8 cellular contexts compared by ENCODE assay signal in genomic region chr12:49288412-49288853, GRCh38. TPM values are rescaled to one million over a fixed set of nuclear protein-coding genes. Genes with fewer than 3 reads are reported as not detected.
DNase-seq lines count a peak whose midpoint lies in the region; ATAC-seq and TF ChIP-seq lines count a peak whose summit lies in the region.

No MANE protein-coding gene starts in this region.

- TF ChIP-seq CTCF in CD14-positive monocyte (IDR thresholded peaks at IDR 0.05), result peak; percentile 92
- peak; percentile 93 for TF ChIP-seq CTCF in glutamatergic neuron (IDR thresholded peaks at IDR 0.05; ENCODE audit: partially characterized antibody, unreplicated experiment)

- no peak overlapping the region for H3K27ac Mint-ChIP-seq in CD14-positive monocyte
- H3K27ac Mint-ChIP-seq in activated naive CD4-positive, alpha-beta T cell treated with anti-CD3 and anti-CD28 coated beads, Interleukin-2, amount 50 U/mL, for 24 hours, result peak overlapping the region; percentile 71
- no peak overlapping the region for H3K27ac Mint-ChIP-seq in glutamatergic neuron (ENCODE audit: unreplicated experiment)

- intact Hi-C loops in CD14-positive monocyte (cut with micrococcal nuclease), result loop anchor here (1.0 to 2.0 kb wide), 2 partner anchors 49 to 54 kb away; partner anchors contain the start of gene C1QL4 (in 1 of the 2)
- intact Hi-C loops in sciatic nerve (cut with DNase I), result no loop called here

- DNase-seq in CD14-positive monocyte (ENCODE audit: low spot score), result no peak
- peak; percentile 88 for DNase-seq in GOT3 (lab: John Stamatoyannopoulos, UW)
- DNase-seq in SK-N-DZ (ENCODE audit: low spot score), result peak; percentile 61
- DNase-seq in glutamatergic neuron, result peak; percentile 71
- DNase-seq in sciatic nerve (ENCODE audit: low spot score), result peak; percentile 77

- H3K4me3 Mint-ChIP-seq in CD14-positive monocyte, result peak overlapping the region in 1 of 2 donors; percentile 62
- no peak overlapping the region for H3K4me3 Mint-ChIP-seq in activated naive CD4-positive, alpha-beta T cell treated with anti-CD3 and anti-CD28 coated beads, Interleukin-2, amount 50 U/mL, for 24 hours
- peak overlapping the region; percentile 45 for H3K4me3 Mint-ChIP-seq in glutamatergic neuron (ENCODE audit: unreplicated experiment)

- H3K27me3 Mint-ChIP-seq in CD14-positive monocyte (ENCODE audit: low read depth in 3 of 3) (peaks cover 20 to 75% (median 43%) of the 10 kb centered on the region in 3 donors), glutamatergic neuron (ENCODE audit: unreplicated experiment) (peaks cover 10% of the 10 kb centered on the region)
- peaks cover 24% of the 10 kb centered on the region for H3K27me3 Mint-ChIP-seq in activated naive CD4-positive, alpha-beta T cell treated with anti-CD3 and anti-CD28 coated beads, Interleukin-2, amount 50 U/mL, for 24 hours

- ATAC-seq in sciatic nerve, result peak; percentile 70
- ATAC-seq in HG03025 (IDR thresholded peaks at IDR 0.05; ENCODE audit: low FRiP score, unreplicated experiment), result no peak
- ATAC-seq in HG02763 (IDR thresholded peaks at IDR 0.05; ENCODE audit: unreplicated experiment), result no peak

- H3K4me1 Mint-ChIP-seq in CD14-positive monocyte, result no peaks in the 10 kb centered on the region
- no peaks in the 10 kb centered on the region for H3K4me1 Mint-ChIP-seq in activated naive CD4-positive, alpha-beta T cell treated with anti-CD3 and anti-CD28 coated beads, Interleukin-2, amount 50 U/mL, for 24 hours
- H3K4me1 Mint-ChIP-seq in glutamatergic neuron (ENCODE audit: low read depth, unreplicated experiment), result peaks cover 8% of the 10 kb centered on the region

- peaks cover 0 to 7% (median 0%) of the 10 kb centered on the region in 7 donors for H3K9me3 Mint-ChIP-seq in CD14-positive monocyte
- no peaks in the 10 kb centered on the region for H3K9me3 Mint-ChIP-seq in activated naive CD4-positive, alpha-beta T cell treated with anti-CD3 and anti-CD28 coated beads, Interleukin-2, amount 50 U/mL, for 24 hours
- peaks cover 14% of the 10 kb centered on the region for H3K9me3 Mint-ChIP-seq in glutamatergic neuron (ENCODE audit: unreplicated experiment)

- H3K36me3 Mint-ChIP-seq in CD14-positive monocyte (no peaks in the 10 kb centered on the region), glutamatergic neuron (ENCODE audit: unreplicated experiment) (no peaks in the 10 kb centered on the region)
- H3K36me3 Mint-ChIP-seq in activated naive CD4-positive, alpha-beta T cell treated with anti-CD3 and anti-CD28 coated beads, Interleukin-2, amount 50 U/mL, for 24 hours, result no peaks in the 10 kb centered on the region

RNA-seq across cellular contexts. Expression of gene PRPH, which starts 6.5 kb away (rescaled TPM):
- not detected for polyA plus RNA-seq in CD14-positive monocyte
- polyA plus RNA-seq in SK-N-DZ (2014; cell fraction: cytosol; rRNA removed), result 220 and 279 TPM in 2 replicates
- polyA plus RNA-seq in SK-N-DZ (2014; cell fraction: nucleus; rRNA removed), result 428 and 449 TPM in 2 replicates
- total RNA-seq in glutamatergic neuron (ENCODE audit: unreplicated experiment) (2,189 TPM), sciatic nerve (3.7 TPM)

RNA-seq across cellular contexts. Expression of gene TUBA1C, which starts 23.6 kb away (rescaled TPM):
- 10 to 100 TPM; 53.7 to 61.0 TPM for polyA plus RNA-seq in CD14-positive monocyte
- 6.9 and 9.3 TPM in 2 replicates for polyA plus RNA-seq in SK-N-DZ (2014; cell fraction: cytosol; rRNA removed)
- polyA plus RNA-seq in SK-N-DZ (2014; cell fraction: nucleus; rRNA removed), result 0.52 and 4.8 TPM in 2 replicates
- total RNA-seq in glutamatergic neuron (ENCODE audit: unreplicated experiment) (66.7 TPM), sciatic nerve (59.8 TPM)

RNA-seq across cellular contexts. Expression of gene TROAP, which starts 34.6 kb away (rescaled TPM):
- polyA plus RNA-seq in CD14-positive monocyte, result not detected
- polyA plus RNA-seq in SK-N-DZ (2014; cell fraction: cytosol; rRNA removed), result 51.9 and 59.1 TPM in 2 replicates
- polyA plus RNA-seq in SK-N-DZ (2014; cell fraction: nucleus; rRNA removed), result 145 and 224 TPM in 2 replicates
- total RNA-seq in glutamatergic neuron (ENCODE audit: unreplicated experiment), result 11.7 TPM
- total RNA-seq in sciatic nerve, result 0.58 TPM

RNA-seq across cellular contexts. Expression of gene C1QL4, which starts 48.6 kb away (rescaled TPM):
- polyA plus RNA-seq in CD14-positive monocyte, result not detected
- polyA plus RNA-seq in SK-N-DZ (2014; cell fraction: cytosol; rRNA removed), result 28.5 and 41.0 TPM in 2 replicates
- 24.7 and 34.5 TPM in 2 replicates for polyA plus RNA-seq in SK-N-DZ (2014; cell fraction: nucleus; rRNA removed)
- total RNA-seq in glutamatergic neuron (ENCODE audit: unreplicated experiment), result 4.8 TPM
- not detected for total RNA-seq in sciatic nerve

RNA-seq across cellular contexts. Expression of gene DNAJC22, which starts 58.3 kb away (rescaled TPM):
- polyA plus RNA-seq in CD14-positive monocyte, result not detected
- polyA plus RNA-seq in SK-N-DZ (2014; cell fraction: cytosol; rRNA removed), result 2.2 and 2.4 TPM in 2 replicates
- 2.3 and 2.4 TPM in 2 replicates for polyA plus RNA-seq in SK-N-DZ (2014; cell fraction: nucleus; rRNA removed)
- 4.5 TPM for total RNA-seq in glutamatergic neuron (ENCODE audit: unreplicated experiment)
- not detected for total RNA-seq in sciatic nerve

Comparison
In these comparisons a context has a peak if more than half of its experiments do, and no peak if none do; other contexts are left out.
1. RNA of gene PRPH, which starts 6.5 kb away (total RNA-seq): 2,189 TPM in glutamatergic neuron (single experiment); 3.7 TPM in sciatic nerve (single experiment); every median in the first group is over 100 times any median in the second.